ENCODE assay signal across 1 cellular context in genomic region chr17:2337811-2338657, GRCh38.
TF ChIP-seq lines count a peak whose summit lies in the region.

No MANE protein-coding gene starts in this region.

TF ChIP-seq in HEK293, 187 proteins besides CTCF, POLR2A, EP300 and RAD21 (continued from another document and continues in another):
- TF ChIP-seq ZBTB26 (tag by site-specific recombination; optimal IDR thresholded peaks at IDR 0.05) = peak; percentile 54
- no peak for TF ChIP-seq ZNF580 (tag by site-specific recombination; IDR thresholded peaks at IDR 0.05)
- no peak for TF ChIP-seq ZNF837 (tag by site-specific recombination; IDR thresholded peaks at IDR 0.05)
- 0 out of 2 replicates have a peak, but pooled peaks have one; percentile 20 for TF ChIP-seq ZNF394 (tag by site-specific recombination; IDR thresholded peaks at IDR 0.05; ENCODE audit: borderline replicate concordance)
- TF ChIP-seq ZNF514 (tag by site-specific recombination; IDR thresholded peaks at IDR 0.05) = no peak
- TF ChIP-seq PATZ1 (tag by site-specific recombination; IDR thresholded peaks at IDR 0.05) = peak; percentile 75
- TF ChIP-seq BCL11B (tag by site-specific recombination; IDR thresholded peaks at IDR 0.05; ENCODE audit: low read depth) = no peak
- TF ChIP-seq ZSCAN4 (tag by site-specific recombination; IDR thresholded peaks at IDR 0.05) = no peak
- peak; percentile 85 for TF ChIP-seq HIC1 (tag by site-specific recombination; IDR thresholded peaks at IDR 0.05)
- no peak for TF ChIP-seq ZBTB21 (tag by site-specific recombination; IDR thresholded peaks at IDR 0.05)
- no peak for TF ChIP-seq ELK4 (IDR thresholded peaks at IDR 0.05; ENCODE audit: borderline replicate concordance, low read depth, low read length)
- no peak for TF ChIP-seq ZNF645 (tag by site-specific recombination; IDR thresholded peaks at IDR 0.05)
- TF ChIP-seq ZNF704 (tag by site-specific recombination; IDR thresholded peaks at IDR 0.05) = no peak
- no peak for TF ChIP-seq ZNF596 (tag by site-specific recombination; IDR thresholded peaks at IDR 0.05)
- TF ChIP-seq SALL2 (tag by site-specific recombination; IDR thresholded peaks at IDR 0.05; ENCODE audit: borderline replicate concordance) = no peak
- no peak for TF ChIP-seq ZFP3 (tag by site-specific recombination; IDR thresholded peaks at IDR 0.05; ENCODE audit: low read depth)
- TF ChIP-seq ZNF555 (tag by site-specific recombination; conservative IDR thresholded peaks at IDR 0.05) = no peak
- TF ChIP-seq KLF7 (tag by site-specific recombination; IDR thresholded peaks at IDR 0.05; ENCODE audit: borderline replicate concordance) = no peak
- TF ChIP-seq ZNF660 (tag by site-specific recombination; IDR thresholded peaks at IDR 0.05) = no peak
- TF ChIP-seq ZNF23 (tag by site-specific recombination; IDR thresholded peaks at IDR 0.05; ENCODE audit: borderline replicate concordance) = no peak
- no peak for TF ChIP-seq ZNF791 (tag by site-specific recombination; IDR thresholded peaks at IDR 0.05)
- peak; percentile 23; the same call in 1 of the 2 replicates for TF ChIP-seq ZBTB20 (tag by site-specific recombination; IDR thresholded peaks at IDR 0.05)
- TF ChIP-seq ZNF2 (tag by site-specific recombination; IDR thresholded peaks at IDR 0.05) = peak; percentile 55
- TF ChIP-seq ZNF530 (tag by site-specific recombination; IDR thresholded peaks at IDR 0.05; ENCODE audit: low read depth) = no peak
- TF ChIP-seq ZNF398 (tag by site-specific recombination; IDR thresholded peaks at IDR 0.05) = no peak; the same call in 1 of the 2 replicates
- peak; percentile 82 for TF ChIP-seq EGR2 (tag by site-specific recombination; IDR thresholded peaks at IDR 0.05; ENCODE audit: low read depth)
- TF ChIP-seq ZNF513 (tag by site-specific recombination; IDR thresholded peaks at IDR 0.05) = no peak
- TF ChIP-seq ZBTB8A (tag by site-specific recombination; IDR thresholded peaks at IDR 0.05) = peak; percentile 53
- TF ChIP-seq PRDM10 (tag by site-specific recombination; IDR thresholded peaks at IDR 0.05) = peak; percentile 99
- TF ChIP-seq ZNF280D (tag by site-specific recombination; IDR thresholded peaks at IDR 0.05) = no peak
- no peak for TF ChIP-seq ZNF544 (tag by site-specific recombination; IDR thresholded peaks at IDR 0.05)
- no peak for TF ChIP-seq ZNF529 (tag by site-specific recombination; IDR thresholded peaks at IDR 0.05; ENCODE audit: insufficient replicate concordance)
- TF ChIP-seq ZNF629 (tag by site-specific recombination; IDR thresholded peaks at IDR 0.05) = no peak
- TF ChIP-seq ZNF354C (tag by site-specific recombination; IDR thresholded peaks at IDR 0.05; ENCODE audit: borderline replicate concordance, low read depth) = no peak
- no peak for TF ChIP-seq ZNF221 (tag by site-specific recombination; IDR thresholded peaks at IDR 0.05; ENCODE audit: borderline replicate concordance)
